28 cellular contexts compared by ENCODE assay signal in the genomic region with DNA sequence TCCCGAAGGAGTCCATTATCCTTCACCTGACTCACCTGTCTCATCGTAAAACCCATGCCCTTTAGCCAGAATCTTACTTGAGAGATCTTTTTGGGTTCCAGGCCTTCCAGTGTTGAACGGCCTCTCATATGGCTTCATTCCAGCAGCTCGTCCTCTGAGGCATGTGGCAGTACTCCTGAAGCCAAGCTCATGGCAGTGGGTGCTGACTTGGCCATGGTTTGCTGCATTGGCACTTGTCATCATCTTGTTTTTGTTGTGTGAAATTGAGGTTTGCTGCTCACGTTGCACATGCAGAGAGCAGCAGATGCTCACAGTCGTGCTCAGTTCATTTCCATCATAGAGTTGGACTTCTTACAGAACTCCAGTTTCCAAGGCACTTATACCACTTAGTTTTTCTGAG. TPM values are rescaled to one million over a fixed set of nuclear protein-coding genes. Genes with fewer than 3 reads are reported as not detected.
DNase-seq lines count a peak whose midpoint lies in the region; ATAC-seq and TF ChIP-seq lines count a peak whose summit lies in the region.
"Had no signal": no experiment of that assay in that cellular context is flagged by ENCODE, and none has a peak within 500 bp of the region (broad histone marks: within the 10 kb centered on the region; RNA-seq: fewer than 3 reads in every experiment).

No MANE protein-coding gene starts in this region.

- no peak for TF ChIP-seq POLR2A in vagina (IDR thresholded peaks at IDR 0.05)

- peak overlapping the region; percentile 42 for H3K4me3 Mint-ChIP-seq in T-helper 17 cell
- H3K4me3 Mint-ChIP-seq: CD4-positive, CD25-positive, alpha-beta regulatory T cell; GM23338 had no signal

- no peaks in the 10 kb centered on the region for H3K27me3 Mint-ChIP-seq in T-helper 17 cell

- TF ChIP-seq CTCF in left ventricle myocardium inferior (IDR thresholded peaks at IDR 0.05; ENCODE audit: borderline replicate concordance) = no peak
- TF ChIP-seq CTCF in right atrium auricular region (IDR thresholded peaks at IDR 0.05) = no peak
- TF ChIP-seq CTCF in vagina (IDR thresholded peaks at IDR 0.05) = no peak

- no peak overlapping the region for H3K4me3 ChIP-seq in left ventricle myocardium inferior
- no peak overlapping the region for H3K4me3 ChIP-seq in right atrium auricular region
- no peak overlapping the region for H3K4me3 ChIP-seq in vagina
- H3K4me3 ChIP-seq: GM23338, K562, SJCRH30 had no signal

- peaks cover 6% of the 10 kb centered on the region for H3K4me1 ChIP-seq in left ventricle myocardium inferior
- no peaks in the 10 kb centered on the region for H3K4me1 ChIP-seq in right atrium auricular region
- H3K4me1 ChIP-seq in vagina = no peaks in the 10 kb centered on the region
- H3K4me1 ChIP-seq: SJCRH30 had no signal

- no peak for DNase-seq in left ventricle myocardium superior
- DNase-seq in left ventricle myocardium inferior = no peak
- no peak for DNase-seq in T-helper 17 cell
- DNase-seq in right atrium auricular region (ENCODE audit: low spot score) = peak; percentile 40
- DNase-seq in vagina (ENCODE audit: extremely low spot score in 2 of 2) = peak; percentile 49 to 72
- DNase-seq in NCI-H1092 treated with DMSO at 0.1 percent for 48 hours (lab: John Stamatoyannopoulos, UW) = no peak
- DNase-seq: CD4-positive, CD25-positive, alpha-beta regulatory T cell; DMS 273 treated with DMSO at 0.1 percent for 48 hours; GDM1; HCEC 1CT; MM.1S; NCI-H1092; NCI-H2029 treated with DMSO at 0.1 percent for 48 hours; NCI-H2171; NCI-H345; NCI-H524; NCI-H774; NK-92 treated with Interleukin-12 subunit alpha and Interleukin-12 subunit beta, amount 100 ng/mL, for 24 hours; SJCRH30 had no signal

- H3K4me1 Mint-ChIP-seq in T-helper 17 cell = no peaks in the 10 kb centered on the region
- H3K4me1 Mint-ChIP-seq: CD4-positive, CD25-positive, alpha-beta regulatory T cell; GM23338 had no signal

- peaks cover 7% of the 10 kb centered on the region for H3K9me3 ChIP-seq in left ventricle myocardium inferior (replicated peaks)
- H3K9me3 ChIP-seq in T-helper 17 cell (ENCODE audit: control insufficient read depth, low read length, poor library complexity, severe bottlenecking) = no peaks in the 10 kb centered on the region
- no peaks in the 10 kb centered on the region for H3K9me3 ChIP-seq in right atrium auricular region
- H3K9me3 ChIP-seq in vagina = no peaks in the 10 kb centered on the region
- H3K9me3 ChIP-seq: SJCRH30 had no signal

- H3K27ac Mint-ChIP-seq in T-helper 17 cell = no peak overlapping the region
- H3K27ac Mint-ChIP-seq: CD4-positive, CD25-positive, alpha-beta regulatory T cell; GM23338 had no signal

- H3K27ac ChIP-seq in left ventricle myocardium inferior (replicated peaks) (no peak overlapping the region), right atrium auricular region (no peak overlapping the region), vagina (no peak overlapping the region)
- H3K27ac ChIP-seq: HL-60, SJCRH30 had no signal

- H3K27me3 ChIP-seq in left ventricle myocardium inferior (ENCODE audit: low read depth) = no peaks in the 10 kb centered on the region
- H3K27me3 ChIP-seq in right atrium auricular region = no peaks in the 10 kb centered on the region
- H3K27me3 ChIP-seq in vagina = no peaks in the 10 kb centered on the region
- H3K27me3 ChIP-seq: SJCRH30 had no signal

- H3K36me3 ChIP-seq in left ventricle myocardium inferior (no peaks in the 10 kb centered on the region), right atrium auricular region (no peaks in the 10 kb centered on the region), vagina (no peaks in the 10 kb centered on the region)
- H3K36me3 ChIP-seq: SJCRH30 had no signal

- ATAC-seq in left ventricle myocardium superior = peak; percentile 30
- ATAC-seq in T-helper 17 cell = no peak
- no peak for ATAC-seq in GM21447 (IDR thresholded peaks at IDR 0.05; ENCODE audit: unreplicated experiment)
- no peak for ATAC-seq in GM21423 (IDR thresholded peaks at IDR 0.05; ENCODE audit: unreplicated experiment)
- ATAC-seq: GM23338, HepG2, K562, Panc1 had no signal

- peaks cover 3% of the 10 kb centered on the region for H3K36me3 Mint-ChIP-seq in T-helper 17 cell (ENCODE audit: low read depth)

- intact Hi-C loops in left ventricle myocardium superior (cut with micrococcal nuclease) (no loop called here), left ventricle myocardium inferior (cut with micrococcal nuclease) (no loop called here), vagina (cut with DNase I) (no loop called here)

RNA-seq across cellular contexts. Expression of a gene that starts 14.8 kb away (rescaled TPM):
- 0.32 TPM for total RNA-seq in left ventricle myocardium superior
- total RNA-seq in left ventricle myocardium inferior = not detected
- total RNA-seq in T-helper 17 cell = not detected
- total RNA-seq in right atrium auricular region = not detected
- 2.9 TPM for total RNA-seq in vagina
- total RNA-seq: CD4-positive, CD25-positive, alpha-beta regulatory T cell; Daoy; GM23338; HT-29; K562; SJCRH30 had no signal

Comparison
In these comparisons a context has a peak if more than half of its experiments do, and no peak if none do; other contexts are left out.
1. DNase-seq: peak in right atrium auricular region (single experiment) and vagina (2 of 2); none in left ventricle myocardium superior (single experiment), left ventricle myocardium inferior (single experiment), T-helper 17 cell (0 of 3) and NCI-H1092 treated with DMSO at 0.1 percent for 48 hours (single experiment).